In genomic region chr13:112605531-112605990, GRCh38 we compare ENCODE assay signal across 8 cellular contexts. TPM values are rescaled to one million over a fixed set of nuclear protein-coding genes. Genes with fewer than 3 reads are reported as not detected.
DNase-seq lines count a peak whose midpoint lies in the region; ATAC-seq, FAIRE-seq and TF ChIP-seq lines count a peak whose summit lies in the region.

No MANE protein-coding gene starts in this region.

- H3K36me3 ChIP-seq in MG63 (no peaks in the 10 kb centered on the region), neural progenitor cell (no peaks in the 10 kb centered on the region)

- H3K4me3 Mint-ChIP-seq in CD14-positive monocyte, result peak overlapping the region; percentile 76 to 87
- H3K4me3 Mint-ChIP-seq in effector memory CD8-positive, alpha-beta T cell, result peak overlapping the region; percentile 76 to 78
- peak overlapping the region; percentile 82 for H3K4me3 Mint-ChIP-seq in neural progenitor cell

- H3K9ac ChIP-seq in neural progenitor cell, result no peak overlapping the region

- no peak for ATAC-seq in effector memory CD8-positive, alpha-beta T cell (replicated peaks)
- ATAC-seq in HG03139 (IDR thresholded peaks at IDR 0.05; ENCODE audit: unreplicated experiment) (no peak), HG02678 (IDR thresholded peaks at IDR 0.05; ENCODE audit: unreplicated experiment) (no peak)

- H3K4me2 ChIP-seq in neural progenitor cell, result peak overlapping the region; percentile 76

- no peak overlapping the region for H3K27ac ChIP-seq in neural progenitor cell

- peaks cover 9% of the 10 kb centered on the region for H3K4me1 ChIP-seq in neural progenitor cell

- H3K27ac Mint-ChIP-seq in CD14-positive monocyte (no peak overlapping the region), neural progenitor cell (no peak overlapping the region)
- no peak overlapping the region for H3K27ac Mint-ChIP-seq in effector memory CD8-positive, alpha-beta T cell

- peaks cover 15% of the 10 kb centered on the region for H3F3A ChIP-seq in neural progenitor cell (ENCODE audit: low read depth)

- H3K9me3 ChIP-seq in MG63, result no peaks in the 10 kb centered on the region
- H3K9me3 ChIP-seq in neural progenitor cell (ENCODE audit: low read depth), result no peaks in the 10 kb centered on the region

- intact Hi-C loops in CD14-positive monocyte (cut with micrococcal nuclease), result loop anchor here in 1 of 2 donors (10.0 kb wide), 1 partner anchor 91 kb away; no protein-coding TSS in a partner anchor

- H3K79me2 ChIP-seq in neural progenitor cell (ENCODE audit: low read depth), result no peaks in the 10 kb centered on the region

- H3K9me3 Mint-ChIP-seq in CD14-positive monocyte, result no peaks in the 10 kb centered on the region
- no peaks in the 10 kb centered on the region for H3K9me3 Mint-ChIP-seq in effector memory CD8-positive, alpha-beta T cell
- H3K9me3 Mint-ChIP-seq in neural progenitor cell, result peaks cover 3% of the 10 kb centered on the region

- TF ChIP-seq POLR2A in GM12892 (IDR thresholded peaks at IDR 0.05; ENCODE audit: low read depth, low read length), result no peak

- H3K27me3 Mint-ChIP-seq in CD14-positive monocyte (ENCODE audit: low read depth in 3 of 3), result peaks cover 10 to 25% (median 13%) of the 10 kb centered on the region in 3 donors
- peaks cover 38 to 51% of the 10 kb centered on the region in 2 donors for H3K27me3 Mint-ChIP-seq in effector memory CD8-positive, alpha-beta T cell
- H3K27me3 Mint-ChIP-seq in neural progenitor cell (ENCODE audit: insufficient read depth, low read depth), result peaks cover 8% of the 10 kb centered on the region

- H3K27me3 ChIP-seq in MG63 (peaks cover 7% of the 10 kb centered on the region; the same call in 1 of the 2 replicates), neural progenitor cell (no peaks in the 10 kb centered on the region)

- DNase-seq in CD14-positive monocyte (ENCODE audit: low spot score) (no peak), MG63 (no peak), neural progenitor cell (ENCODE audit: low spot score) (no peak), GM12892 (ENCODE audit: insufficient read length) (no peak)
- no peak for DNase-seq in effector memory CD8-positive, alpha-beta T cell
- no peak for DNase-seq in stimulated activated CD8-positive, alpha-beta memory T cell treated with anti-CD3 and anti-CD28 coated beads, Interleukin-4, amount 100 ng/mL, for 48 hours

- H3K4me3 ChIP-seq in MG63 (peak overlapping the region; percentile 46), neural progenitor cell (peak overlapping the region; percentile 46)

- peaks cover 12% of the 10 kb centered on the region for H3K4me1 Mint-ChIP-seq in CD14-positive monocyte
- peaks cover 7 to 8% of the 10 kb centered on the region in 2 donors for H3K4me1 Mint-ChIP-seq in effector memory CD8-positive, alpha-beta T cell (ENCODE audit: low read depth in 2 of 2)
- peaks cover 12% of the 10 kb centered on the region for H3K4me1 Mint-ChIP-seq in neural progenitor cell

- no peak for FAIRE-seq in GM12892 (lab: Jason Lieb, UNC)

- H2AFZ ChIP-seq in neural progenitor cell (replicated peaks), result peak overlapping the region; percentile 74

- H3K36me3 Mint-ChIP-seq in CD14-positive monocyte (no peaks in the 10 kb centered on the region), neural progenitor cell (no peaks in the 10 kb centered on the region)
- H3K36me3 Mint-ChIP-seq in effector memory CD8-positive, alpha-beta T cell (ENCODE audit: insufficient read depth), result no peaks in the 10 kb centered on the region

- H4K20me1 ChIP-seq in neural progenitor cell (ENCODE audit: low read depth), result no peaks in the 10 kb centered on the region

- TF ChIP-seq CTCF in CD14-positive monocyte (IDR thresholded peaks at IDR 0.05), result no peak
- TF ChIP-seq CTCF in neural progenitor cell (IDR thresholded peaks at IDR 0.05), result no peak

RNA-seq across cellular contexts. Expression of gene TUBGCP3, which starts 17.6 kb away (rescaled TPM):
- 10 to 100 TPM; 25.4 to 34.1 TPM for polyA plus RNA-seq in CD14-positive monocyte
- total RNA-seq in MG63 (2014; rRNA removed; shearing (Covaris generic); ENCODE audit: low replicate concordance), result 8.5 and 11.0 TPM in 2 replicates
- total RNA-seq in neural progenitor cell (ENCODE audit: low replicate concordance), result 33.6 and 34.6 TPM in 2 replicates
- 25.0 TPM for polyA plus RNA-seq in GM12892 (2012; ENCODE audit: missing spikeins)
